Comparison of ENCODE assay signal across 30 cellular contexts in genomic region chr19:49461656-49462055, GRCh38. TPM values are rescaled to one million over a fixed set of nuclear protein-coding genes. Genes with fewer than 3 reads are reported as not detected.
"Had no signal": no experiment of that assay in that cellular context is flagged by ENCODE, and none has a peak within 500 bp of the region (broad histone marks: within the 10 kb centered on the region; RNA-seq: fewer than 3 reads in every experiment).

No MANE protein-coding gene starts in this region.

- H3K27me3 ChIP-seq: esophagus squamous epithelium, heart right ventricle, left lung, neutrophil, right lobe of liver, stomach, thyroid gland, vagina had no signal

- H3K36me3 Mint-ChIP-seq: natural killer cell treated with Interleukin-12 subunit alpha and Interleukin-12 subunit beta and Interleukin-15 and Interleukin-18, amount 100 ng/mL, for 72 hours had no signal

- H3K27ac ChIP-seq: esophagus squamous epithelium, heart right ventricle, left lung, neutrophil, parathyroid adenoma, right lobe of liver, stomach, thyroid gland, vagina had no signal

- H3K79me2 ChIP-seq: parathyroid adenoma had no signal

- H3K9ac ChIP-seq: parathyroid adenoma had no signal

- H3K27me3 Mint-ChIP-seq: effector memory CD8-positive, alpha-beta T cell; naive B cell; natural killer cell treated with Interleukin-12 subunit alpha and Interleukin-12 subunit beta and Interleukin-15 and Interleukin-18, amount 100 ng/mL, for 72 hours; progenitor cell of endocrine pancreas had no signal

- H3K9me3 Mint-ChIP-seq: effector memory CD8-positive, alpha-beta T cell; mesothelial cell of epicardium; naive B cell; natural killer cell treated with Interleukin-12 subunit alpha and Interleukin-12 subunit beta and Interleukin-15 and Interleukin-18, amount 100 ng/mL, for 72 hours; neural crest cell had no signal

- H3K4me1 Mint-ChIP-seq: mesothelial cell of epicardium, neural crest cell had no signal

- DNase-seq: cortex of kidney; effector memory CD8-positive, alpha-beta T cell; erythroblast; esophagus squamous epithelium; foreskin melanocyte; glutamatergic neuron; heart right ventricle; hippocampal formation; left cardiac atrium; left lung; mesenchymal stem cell; naive B cell; right lobe of liver; small intestine; stimulated activated CD4-positive, alpha-beta T cell treated with anti-CD3 and anti-CD28 coated beads, Interleukin-15, amount 100 ng/mL, for 24 hours; stimulated activated CD4-positive, alpha-beta T cell treated with anti-CD3 and anti-CD28 coated beads, Interleukin-2, amount 100 ng/mL, for 48 hours; stimulated activated naive CD4-positive, alpha-beta T cell treated with Interleukin-2 at 50 U/mL for 16 hours; stomach; thyroid gland; trophoblast cell had no signal

- ATAC-seq: effector memory CD8-positive, alpha-beta T cell; heart right ventricle; left cardiac atrium; left lung; mucosa of descending colon; natural killer cell treated with Interleukin-12 subunit alpha and Interleukin-12 subunit beta and Interleukin-15 and Interleukin-18, amount 100 ng/mL, for 72 hours had no signal

- H3K4me3 Mint-ChIP-seq: effector memory CD8-positive, alpha-beta T cell; mesothelial cell of epicardium; naive B cell; natural killer cell treated with Interleukin-12 subunit alpha and Interleukin-12 subunit beta and Interleukin-15 and Interleukin-18, amount 100 ng/mL, for 72 hours; neural crest cell had no signal

- H3K9me3 ChIP-seq: esophagus squamous epithelium, heart right ventricle, left lung, mucosa of descending colon, neutrophil, right lobe of liver, stomach, thyroid gland, vagina had no signal

- H3K4me1 ChIP-seq: parathyroid adenoma, right lobe of liver, thyroid gland had no signal

- H3K4me3 ChIP-seq: esophagus squamous epithelium, heart right ventricle, left lung, mucosa of descending colon, right lobe of liver, stomach, thyroid gland, vagina had no signal

- H2AFZ ChIP-seq: parathyroid adenoma had no signal

- FAIRE-seq: islet of Langerhans, small intestine had no signal

- H3K27ac Mint-ChIP-seq: mesothelial cell of epicardium; natural killer cell treated with Interleukin-12 subunit alpha and Interleukin-12 subunit beta and Interleukin-15 and Interleukin-18, amount 100 ng/mL, for 72 hours; progenitor cell of endocrine pancreas had no signal

RNA-seq across cellular contexts. Expression of gene SLC17A7, which starts 20.3 kb away (rescaled TPM):
- total RNA-seq: kidney epithelial cell; natural killer cell treated with Interleukin-12 subunit alpha and Interleukin-12 subunit beta and Interleukin-15 and Interleukin-18, amount 100 ng/mL, for 72 hours had no signal
